1 cellular context compared by ENCODE assay signal in genomic region chr7:74226633-74227032, GRCh38.
TF ChIP-seq lines count a peak whose summit lies in the region.

No MANE protein-coding gene starts in this region.

TF ChIP-seq in SK-N-SH treated with all-trans-retinoic acid at 6 μM for 48 hours, 23 proteins besides CTCF, POLR2A, EP300 and RAD21 (continued from another document):
- TF ChIP-seq ZFP30 (CRISPR knock-in tag; IDR thresholded peaks at IDR 0.05) (no peak), ISL1 (CRISPR knock-in tag; IDR thresholded peaks at IDR 0.05) (no peak), ZNF70 (CRISPR knock-in tag; IDR thresholded peaks at IDR 0.05) (no peak), BACH2 (CRISPR knock-in tag; IDR thresholded peaks at IDR 0.05; ENCODE audit: borderline replicate concordance) (no peak), ZC3H10 (CRISPR knock-in tag; IDR thresholded peaks at IDR 0.05) (no peak), TOX (CRISPR knock-in tag; IDR thresholded peaks at IDR 0.05; ENCODE audit: borderline replicate concordance) (no peak), ZFP3 (CRISPR knock-in tag; IDR thresholded peaks at IDR 0.05) (no peak)
